1 cellular context compared by ENCODE assay signal in the genomic region with DNA sequence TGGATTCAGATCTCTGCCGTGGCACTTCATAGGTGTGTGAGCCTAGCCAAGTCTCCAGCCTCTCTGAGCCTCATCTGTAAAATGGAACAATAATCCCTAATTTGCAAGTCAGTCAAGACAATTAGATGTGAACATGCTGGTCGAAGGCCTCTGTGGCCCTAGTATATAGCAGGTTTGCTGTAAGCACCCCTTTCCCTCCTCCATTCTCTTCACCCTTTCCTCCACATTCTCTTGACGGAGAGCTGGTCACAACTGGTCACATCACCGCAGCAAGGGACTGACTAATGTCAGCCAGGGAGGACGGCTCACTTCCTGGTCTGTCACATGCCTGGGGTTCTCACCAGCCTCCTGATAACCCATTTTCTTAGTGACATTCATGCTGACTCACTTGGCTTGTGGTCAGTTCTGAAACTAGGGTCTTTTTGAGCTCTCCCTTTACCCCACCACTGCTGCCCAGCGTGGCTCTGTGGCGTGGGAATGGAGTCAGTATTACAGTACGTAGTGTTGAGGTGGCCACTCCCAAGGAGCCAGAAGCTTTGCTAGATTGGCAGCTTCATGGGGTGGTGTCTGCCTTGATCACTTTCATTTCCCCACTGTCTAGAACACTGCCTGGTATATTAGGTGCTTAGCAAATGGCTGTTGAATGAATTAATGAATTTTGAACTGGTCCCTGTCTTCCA.
TF ChIP-seq lines count a peak whose summit lies in the region.

No MANE protein-coding gene starts in this region.

TF ChIP-seq in GM12878, 131 proteins besides CTCF, POLR2A, EP300 and RAD21 (continued from another document):
- TF ChIP-seq, protein P1, sequence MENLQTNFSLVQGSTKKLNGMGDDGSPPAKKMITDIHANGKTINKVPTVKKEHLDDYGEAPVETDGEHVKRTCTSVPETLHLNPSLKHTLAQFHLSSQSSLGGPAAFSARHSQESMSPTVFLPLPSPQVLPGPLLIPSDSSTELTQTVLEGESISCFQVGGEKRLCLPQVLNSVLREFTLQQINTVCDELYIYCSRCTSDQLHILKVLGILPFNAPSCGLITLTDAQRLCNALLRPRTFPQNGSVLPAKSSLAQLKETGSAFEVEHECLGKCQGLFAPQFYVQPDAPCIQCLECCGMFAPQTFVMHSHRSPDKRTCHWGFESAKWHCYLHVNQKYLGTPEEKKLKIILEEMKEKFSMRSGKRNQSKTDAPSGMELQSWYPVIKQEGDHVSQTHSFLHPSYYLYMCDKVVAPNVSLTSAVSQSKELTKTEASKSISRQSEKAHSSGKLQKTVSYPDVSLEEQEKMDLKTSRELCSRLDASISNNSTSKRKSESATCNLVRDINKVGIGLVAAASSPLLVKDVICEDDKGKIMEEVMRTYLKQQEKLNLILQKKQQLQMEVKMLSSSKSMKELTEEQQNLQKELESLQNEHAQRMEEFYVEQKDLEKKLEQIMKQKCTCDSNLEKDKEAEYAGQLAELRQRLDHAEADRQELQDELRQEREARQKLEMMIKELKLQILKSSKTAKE (IDR thresholded peaks at IDR 0.05; ENCODE audit: low read depth, poor library complexity, severe bottlenecking), result peak; percentile 65
- TF ChIP-seq, protein P2, sequence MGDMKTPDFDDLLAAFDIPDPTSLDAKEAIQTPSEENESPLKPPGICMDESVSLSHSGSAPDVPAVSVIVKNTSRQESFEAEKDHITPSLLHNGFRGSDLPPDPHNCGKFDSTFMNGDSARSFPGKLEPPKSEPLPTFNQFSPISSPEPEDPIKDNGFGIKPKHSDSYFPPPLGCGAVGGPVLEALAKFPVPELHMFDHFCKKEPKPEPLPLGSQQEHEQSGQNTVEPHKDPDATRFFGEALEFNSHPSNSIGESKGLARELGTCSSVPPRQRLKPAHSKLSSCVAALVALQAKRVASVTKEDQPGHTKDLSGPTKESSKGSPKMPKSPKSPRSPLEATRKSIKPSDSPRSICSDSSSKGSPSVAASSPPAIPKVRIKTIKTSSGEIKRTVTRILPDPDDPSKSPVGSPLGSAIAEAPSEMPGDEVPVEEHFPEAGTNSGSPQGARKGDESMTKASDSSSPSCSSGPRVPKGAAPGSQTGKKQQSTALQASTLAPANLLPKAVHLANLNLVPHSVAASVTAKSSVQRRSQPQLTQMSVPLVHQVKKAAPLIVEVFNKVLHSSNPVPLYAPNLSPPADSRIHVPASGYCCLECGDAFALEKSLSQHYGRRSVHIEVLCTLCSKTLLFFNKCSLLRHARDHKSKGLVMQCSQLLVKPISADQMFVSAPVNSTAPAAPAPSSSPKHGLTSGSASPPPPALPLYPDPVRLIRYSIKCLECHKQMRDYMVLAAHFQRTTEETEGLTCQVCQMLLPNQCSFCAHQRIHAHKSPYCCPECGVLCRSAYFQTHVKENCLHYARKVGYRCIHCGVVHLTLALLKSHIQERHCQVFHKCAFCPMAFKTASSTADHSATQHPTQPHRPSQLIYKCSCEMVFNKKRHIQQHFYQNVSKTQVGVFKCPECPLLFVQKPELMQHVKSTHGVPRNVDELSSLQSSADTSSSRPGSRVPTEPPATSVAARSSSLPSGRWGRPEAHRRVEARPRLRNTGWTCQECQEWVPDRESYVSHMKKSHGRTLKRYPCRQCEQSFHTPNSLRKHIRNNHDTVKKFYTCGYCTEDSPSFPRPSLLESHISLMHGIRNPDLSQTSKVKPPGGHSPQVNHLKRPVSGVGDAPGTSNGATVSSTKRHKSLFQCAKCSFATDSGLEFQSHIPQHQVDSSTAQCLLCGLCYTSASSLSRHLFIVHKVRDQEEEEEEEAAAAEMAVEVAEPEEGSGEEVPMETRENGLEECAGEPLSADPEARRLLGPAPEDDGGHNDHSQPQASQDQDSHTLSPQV (IDR thresholded peaks at IDR 0.05), result 0 out of 2 replicates have a peak, but pooled peaks have one; percentile 30
- TF ChIP-seq RUNX3 (IDR thresholded peaks at IDR 0.05; ENCODE audit: low read length) (peak; percentile 91), RFX5 (IDR thresholded peaks at IDR 0.05; ENCODE audit: low read depth, low read length) (no peak), MEF2A (IDR thresholded peaks at IDR 0.05; ENCODE audit: insufficient read depth, low read depth, low read length) (no peak), BHLHE40 (IDR thresholded peaks at IDR 0.05; ENCODE audit: borderline replicate concordance in 1 of 2, low read depth in 2 of 2, low read length in 1 of 2) (peak; percentile 45 to 63; a peak in 1 of 4 replicates), YY1 (IDR thresholded peaks at IDR 0.05; ENCODE audit: low read depth, low read length) (no peak; the same call in 1 of the 2 replicates), NR2C1 (IDR thresholded peaks at IDR 0.05) (no peak), CHD4 (IDR thresholded peaks at IDR 0.05) (no peak), DPF2 (IDR thresholded peaks at IDR 0.05) (0 out of 2 replicates have a peak, but pooled peaks have one; percentile 39), CBFB (IDR thresholded peaks at IDR 0.05; ENCODE audit: low read depth) (peak; percentile 37; the same call in 1 of the 2 replicates), FOXK2 (IDR thresholded peaks at IDR 0.05) (no peak), HDGF (IDR thresholded peaks at IDR 0.05) (0 out of 2 replicates have a peak, but pooled peaks have one; percentile 30), MYB (IDR thresholded peaks at IDR 0.05; ENCODE audit: borderline replicate concordance, low read depth, low read length) (no peak), BRCA1 (IDR thresholded peaks at IDR 0.05; ENCODE audit: low read depth, low read length) (no peak), NFXL1 (IDR thresholded peaks at IDR 0.05; ENCODE audit: borderline replicate concordance) (no peak), FOXM1 (IDR thresholded peaks at IDR 0.05; ENCODE audit: low read depth, low read length) (no peak), ZNF24 (IDR thresholded peaks at IDR 0.05) (peak; percentile 86), ZNF217 (IDR thresholded peaks at IDR 0.05) (no peak)
- TF ChIP-seq, protein P3, sequence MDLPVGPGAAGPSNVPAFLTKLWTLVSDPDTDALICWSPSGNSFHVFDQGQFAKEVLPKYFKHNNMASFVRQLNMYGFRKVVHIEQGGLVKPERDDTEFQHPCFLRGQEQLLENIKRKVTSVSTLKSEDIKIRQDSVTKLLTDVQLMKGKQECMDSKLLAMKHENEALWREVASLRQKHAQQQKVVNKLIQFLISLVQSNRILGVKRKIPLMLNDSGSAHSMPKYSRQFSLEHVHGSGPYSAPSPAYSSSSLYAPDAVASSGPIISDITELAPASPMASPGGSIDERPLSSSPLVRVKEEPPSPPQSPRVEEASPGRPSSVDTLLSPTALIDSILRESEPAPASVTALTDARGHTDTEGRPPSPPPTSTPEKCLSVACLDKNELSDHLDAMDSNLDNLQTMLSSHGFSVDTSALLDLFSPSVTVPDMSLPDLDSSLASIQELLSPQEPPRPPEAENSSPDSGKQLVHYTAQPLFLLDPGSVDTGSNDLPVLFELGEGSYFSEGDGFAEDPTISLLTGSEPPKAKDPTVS (IDR thresholded peaks at IDR 0.05; ENCODE audit: low read depth, low read length), result no peak
- TF ChIP-seq, protein P4, sequence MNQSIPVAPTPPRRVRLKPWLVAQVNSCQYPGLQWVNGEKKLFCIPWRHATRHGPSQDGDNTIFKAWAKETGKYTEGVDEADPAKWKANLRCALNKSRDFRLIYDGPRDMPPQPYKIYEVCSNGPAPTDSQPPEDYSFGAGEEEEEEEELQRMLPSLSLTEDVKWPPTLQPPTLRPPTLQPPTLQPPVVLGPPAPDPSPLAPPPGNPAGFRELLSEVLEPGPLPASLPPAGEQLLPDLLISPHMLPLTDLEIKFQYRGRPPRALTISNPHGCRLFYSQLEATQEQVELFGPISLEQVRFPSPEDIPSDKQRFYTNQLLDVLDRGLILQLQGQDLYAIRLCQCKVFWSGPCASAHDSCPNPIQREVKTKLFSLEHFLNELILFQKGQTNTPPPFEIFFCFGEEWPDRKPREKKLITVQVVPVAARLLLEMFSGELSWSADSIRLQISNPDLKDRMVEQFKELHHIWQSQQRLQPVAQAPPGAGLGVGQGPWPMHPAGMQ (IDR thresholded peaks at IDR 0.05; ENCODE audit: borderline replicate concordance), result no peak
- TF ChIP-seq, protein P5, sequence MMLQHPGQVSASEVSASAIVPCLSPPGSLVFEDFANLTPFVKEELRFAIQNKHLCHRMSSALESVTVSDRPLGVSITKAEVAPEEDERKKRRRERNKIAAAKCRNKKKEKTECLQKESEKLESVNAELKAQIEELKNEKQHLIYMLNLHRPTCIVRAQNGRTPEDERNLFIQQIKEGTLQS (IDR thresholded peaks at IDR 0.05; ENCODE audit: borderline replicate concordance, extremely low read depth, low read depth, low read length), result no peak
- TF ChIP-seq, protein P6, sequence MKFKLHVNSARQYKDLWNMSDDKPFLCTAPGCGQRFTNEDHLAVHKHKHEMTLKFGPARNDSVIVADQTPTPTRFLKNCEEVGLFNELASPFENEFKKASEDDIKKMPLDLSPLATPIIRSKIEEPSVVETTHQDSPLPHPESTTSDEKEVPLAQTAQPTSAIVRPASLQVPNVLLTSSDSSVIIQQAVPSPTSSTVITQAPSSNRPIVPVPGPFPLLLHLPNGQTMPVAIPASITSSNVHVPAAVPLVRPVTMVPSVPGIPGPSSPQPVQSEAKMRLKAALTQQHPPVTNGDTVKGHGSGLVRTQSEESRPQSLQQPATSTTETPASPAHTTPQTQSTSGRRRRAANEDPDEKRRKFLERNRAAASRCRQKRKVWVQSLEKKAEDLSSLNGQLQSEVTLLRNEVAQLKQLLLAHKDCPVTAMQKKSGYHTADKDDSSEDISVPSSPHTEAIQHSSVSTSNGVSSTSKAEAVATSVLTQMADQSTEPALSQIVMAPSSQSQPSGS (IDR thresholded peaks at IDR 0.05; ENCODE audit: low read length), result peak; percentile 50; the same call in 1 of the 2 replicates
TF ChIP-seq in GM12878: peak in this region for 35.
